Comparison of ENCODE assay signal across 10 cellular contexts in the genomic region with DNA sequence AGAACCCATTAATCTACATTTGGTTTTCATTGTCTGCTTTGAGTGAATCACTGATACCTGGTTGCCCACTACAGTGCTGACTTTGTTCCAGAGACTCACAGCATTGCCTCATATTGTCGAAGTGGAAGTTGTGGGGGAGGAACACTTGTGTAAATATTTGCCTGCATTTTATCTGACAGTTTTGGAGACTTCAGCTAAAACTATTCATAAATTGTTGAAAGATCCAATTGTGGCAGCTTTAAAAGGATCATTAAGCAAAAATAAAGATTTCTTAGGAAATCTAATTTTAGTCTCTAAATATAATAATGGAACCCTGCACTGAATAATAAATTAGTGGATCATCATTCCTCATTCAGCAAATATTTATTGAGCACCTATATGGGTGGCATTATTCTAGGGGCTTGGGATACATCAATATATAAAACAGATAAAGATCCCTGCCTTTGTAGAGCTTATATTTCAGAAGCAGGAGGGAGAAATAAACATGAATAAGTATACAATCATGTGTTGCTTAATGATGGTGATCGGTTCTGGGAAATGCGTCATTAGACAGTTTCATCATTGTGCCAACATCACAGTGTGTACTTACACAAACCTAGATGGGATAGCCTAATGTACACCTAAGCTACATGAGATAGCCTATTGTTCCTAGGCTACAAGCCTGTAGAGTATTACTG.
DNase-seq lines count a peak whose midpoint lies in the region; ATAC-seq and TF ChIP-seq lines count a peak whose summit lies in the region.
"Had no signal": no experiment of that assay in that cellular context is flagged by ENCODE, and none has a peak within 500 bp of the region (broad histone marks: within the 10 kb centered on the region; RNA-seq: fewer than 3 reads in every experiment).

No MANE protein-coding gene starts in this region.

- no peaks in the 10 kb centered on the region for H3K27me3 ChIP-seq in neutrophil

- H3K9me3 ChIP-seq in neutrophil = no peaks in the 10 kb centered on the region

- ATAC-seq in GM19455 (IDR thresholded peaks at IDR 0.05; ENCODE audit: unreplicated experiment) = no peak

- peak overlapping the region; percentile 80 for H3K27ac ChIP-seq in neutrophil

- peaks cover 40 to 47% of the 10 kb centered on the region in 2 experiments for H3K4me1 ChIP-seq in neutrophil (ENCODE audit: control insufficient read depth in 1 of 2, insufficient read depth in 1 of 2, low read depth in 1 of 2, low read length in 1 of 2)

- H3K36me3 ChIP-seq in neutrophil = no peaks in the 10 kb centered on the region

- no peak for TF ChIP-seq CTCF in neutrophil (IDR thresholded peaks at IDR 0.05)

- peak overlapping the region in 1 of 2 experiments; percentile 20 for H3K4me3 ChIP-seq in neutrophil (ENCODE audit: low read depth in 1 of 2, low read length in 1 of 2)

- DNase-seq in EL (peak; percentile 33), NCI-H226 (peak; percentile 80), dermis microvascular lymphatic vessel endothelial cell (ENCODE audit: low read depth in 2 of 2) (peak; percentile 60 to 71), middle frontal gyrus (ENCODE audit: extremely low spot score, low spot score) (no peak), cerebellum (ENCODE audit: low spot score) (no peak)
- no peak for DNase-seq in activated naive CD4-positive, alpha-beta T cell treated with Interleukin-2 at 50 U/mL for 16 hours
- DNase-seq: effector CD4-positive, alpha-beta T cell; RPMI8226 had no signal

Comparison
In these comparisons a context has a peak if more than half of its experiments do, and no peak if none do; other contexts are left out.
1. DNase-seq: peak in EL (single experiment), NCI-H226 (single experiment) and dermis microvascular lymphatic vessel endothelial cell (2 of 2); none in activated naive CD4-positive, alpha-beta T cell treated with Interleukin-2 at 50 U/mL for 16 hours (single experiment), middle frontal gyrus (single experiment) and cerebellum (single experiment).